ENCODE assay signal across 12 cellular contexts in genomic region chr11:30131535-30131934, GRCh38.
DNase-seq lines count a peak whose midpoint lies in the region; ATAC-seq lines count a peak whose summit lies in the region.
"Had no signal": no experiment of that assay in that cellular context is flagged by ENCODE, and none has a peak within 500 bp of the region (broad histone marks: within the 10 kb centered on the region; RNA-seq: fewer than 3 reads in every experiment).

No MANE protein-coding gene starts in this region.

- H3K36me3 Mint-ChIP-seq in activated naive CD4-positive, alpha-beta T cell treated with anti-CD3 and anti-CD28 coated beads, Interleukin-2, amount 10 ng/mL, durations not matched to agents 7 days and 5 days, result no peaks in the 10 kb centered on the region

- H3K9me3 Mint-ChIP-seq in activated naive CD4-positive, alpha-beta T cell treated with anti-CD3 and anti-CD28 coated beads, Interleukin-2, amount 10 ng/mL, durations not matched to agents 7 days and 5 days, result no peaks in the 10 kb centered on the region
- H3K9me3 Mint-ChIP-seq: T-helper 1 cell treated with Interleukin-12 subunit alpha and Interleukin-12 subunit beta and Interleukin-4 antibody, amounts not matched to agents 30 μg/mL and 1 μg/mL, for 36 hours had no signal

- CTCF ChIA-PET in activated naive CD4-positive, alpha-beta T cell treated with anti-CD3 and anti-CD28 coated beads, Interleukin-2, amount 10 ng/mL, durations not matched to agents 7 days and 5 days (lab: Charles Lee), result interaction anchor here (0.8 kb wide), 1 partner anchor 11 kb away, joined by 3 read pairs; no protein-coding TSS in a partner anchor

- no peaks in the 10 kb centered on the region for H3K4me1 Mint-ChIP-seq in activated naive CD4-positive, alpha-beta T cell treated with anti-CD3 and anti-CD28 coated beads, Interleukin-2, amount 10 ng/mL, durations not matched to agents 7 days and 5 days
- H3K4me1 Mint-ChIP-seq: B cell had no signal

- no peak overlapping the region for H3K27ac Mint-ChIP-seq in activated naive CD4-positive, alpha-beta T cell treated with anti-CD3 and anti-CD28 coated beads, Interleukin-2, amount 10 ng/mL, durations not matched to agents 7 days and 5 days
- H3K27ac Mint-ChIP-seq: B cell; T-helper 1 cell treated with Interleukin-12 subunit alpha and Interleukin-12 subunit beta and Interleukin-4 antibody, amounts not matched to agents 30 μg/mL and 1 μg/mL, for 36 hours had no signal

- ATAC-seq in GM21360 (IDR thresholded peaks at IDR 0.05; ENCODE audit: unreplicated experiment) (peak; percentile 89), left ventricle myocardium superior (peak; percentile 68), HG03460 (IDR thresholded peaks at IDR 0.05; ENCODE audit: unreplicated experiment) (no peak)

- DNase-seq in AG20443 (ENCODE audit: low spot score) (peak; percentile 11), M059J (ENCODE audit: low read depth) (peak; percentile 3), left ventricle myocardium superior (no peak), NCI-H1930 (lab: John Stamatoyannopoulos, UW) (no peak), GDM1 (lab: John Stamatoyannopoulos, UW) (no peak)
- DNase-seq in activated naive CD4-positive, alpha-beta T cell treated with anti-CD3 and anti-CD28 coated beads, Interleukin-2, amount 10 ng/mL, durations not matched to agents 7 days and 5 days, result no peak
- DNase-seq: heart right ventricle, NCI-H446 treated with DMSO at 0.1 percent for 48 hours had no signal

- no peaks in the 10 kb centered on the region for H3K27me3 Mint-ChIP-seq in activated naive CD4-positive, alpha-beta T cell treated with anti-CD3 and anti-CD28 coated beads, Interleukin-2, amount 10 ng/mL, durations not matched to agents 7 days and 5 days

- no peak overlapping the region for H3K4me3 Mint-ChIP-seq in activated naive CD4-positive, alpha-beta T cell treated with anti-CD3 and anti-CD28 coated beads, Interleukin-2, amount 10 ng/mL, durations not matched to agents 7 days and 5 days
- H3K4me3 Mint-ChIP-seq: B cell; T-helper 1 cell treated with Interleukin-12 subunit alpha and Interleukin-12 subunit beta and Interleukin-4 antibody, amounts not matched to agents 30 μg/mL and 1 μg/mL, for 36 hours had no signal

- intact Hi-C loops in left ventricle myocardium superior (cut with micrococcal nuclease), result no loop called here

Comparison
In these comparisons a context has a peak if more than half of its experiments do, and no peak if none do; other contexts are left out.
1. DNase-seq: peak in AG20443 (single experiment) and M059J (single experiment); none in left ventricle myocardium superior (single experiment), NCI-H1930 (0 of 2), GDM1 (single experiment) and activated naive CD4-positive, alpha-beta T cell treated with anti-CD3 and anti-CD28 coated beads, Interleukin-2, amount 10 ng/mL, durations not matched to agents 7 days and 5 days (single experiment).